In the genomic region with DNA sequence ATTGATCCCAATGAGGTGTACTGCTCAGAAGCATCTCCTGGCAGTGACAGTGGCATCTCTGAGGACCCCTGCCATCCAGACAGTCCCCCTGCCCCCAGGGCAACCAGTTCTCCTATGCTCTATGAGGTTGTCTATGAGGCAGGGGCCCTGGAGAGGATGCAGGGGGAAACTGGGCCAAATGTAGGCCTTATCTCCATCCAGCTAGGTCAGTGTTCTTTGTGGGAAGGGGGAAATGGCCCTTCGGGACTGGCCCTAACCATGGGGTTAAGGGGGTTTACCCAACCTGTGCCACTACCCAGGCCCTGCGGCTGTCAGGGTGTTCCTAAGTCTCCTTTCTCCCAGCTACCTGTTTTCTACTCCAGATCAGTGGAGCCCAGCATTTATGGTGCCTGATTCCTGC, we compare ENCODE assay signal across 11 cellular contexts. TPM values are rescaled to one million over a fixed set of nuclear protein-coding genes. Genes with fewer than 3 reads are reported as not detected.
A peak's percentile ranks its signal among the peaks of the same experiment; 100 is the strongest.
DNase-seq lines count a peak whose midpoint lies in the region; TF ChIP-seq lines count a peak whose summit lies in the region.
"Had no signal": no experiment of that assay in that cellular context is flagged by ENCODE, and none has a peak within 500 bp of the region (broad histone marks: within the 10 kb centered on the region; RNA-seq: fewer than 3 reads in every experiment).

No MANE protein-coding gene starts in this region.

- no peak for TF ChIP-seq CTCF in VCaP (conservative IDR thresholded peaks at IDR 0.05)
- no peak for TF ChIP-seq CTCF in hepatocyte (IDR thresholded peaks at IDR 0.05; ENCODE audit: poor library complexity)
- TF ChIP-seq CTCF in smooth muscle cell (IDR thresholded peaks at IDR 0.05; ENCODE audit: borderline replicate concordance, insufficient read depth, poor library complexity, severe bottlenecking) = no peak

- no peaks in the 10 kb centered on the region for H3K9me3 Mint-ChIP-seq in activated CD4-positive, alpha-beta T cell treated with anti-CD3 and anti-CD28 coated beads, Interleukin-2, amount 10 ng/mL, durations not matched to agents 24 days and 14 days

- H3K4me3 ChIP-seq in hepatocyte = no peak overlapping the region
- peak overlapping the region; percentile 63 for H3K4me3 ChIP-seq in smooth muscle cell

- H3K4me1 ChIP-seq in hepatocyte (ENCODE audit: insufficient read depth) (peaks cover 12% of the 10 kb centered on the region), smooth muscle cell (ENCODE audit: low read depth) (peaks cover 14% of the 10 kb centered on the region)

- no peak overlapping the region for H2AFZ ChIP-seq in hepatocyte
- no peak overlapping the region for H2AFZ ChIP-seq in smooth muscle cell (ENCODE audit: low read depth)

- H3F3A ChIP-seq in smooth muscle cell (ENCODE audit: low read depth) = peaks cover 8% of the 10 kb centered on the region

- no peaks in the 10 kb centered on the region for H4K20me1 ChIP-seq in hepatocyte (ENCODE audit: insufficient read depth, poor library complexity, severe bottlenecking)
- no peaks in the 10 kb centered on the region for H4K20me1 ChIP-seq in smooth muscle cell (ENCODE audit: low read depth)

- no peaks in the 10 kb centered on the region for H3K27me3 Mint-ChIP-seq in activated CD4-positive, alpha-beta T cell treated with anti-CD3 and anti-CD28 coated beads, Interleukin-2, amount 10 ng/mL, durations not matched to agents 24 days and 14 days

- DNase-seq in activated CD4-positive, alpha-beta T cell treated with anti-CD3 and anti-CD28 coated beads, Interleukin-2, amount 10 ng/mL, durations not matched to agents 24 days and 14 days = no peak
- no peak for DNase-seq in activated CD4-positive, alpha-beta T cell treated with anti-CD3 and anti-CD28 coated beads for 48 hours
- no peak for DNase-seq in hepatocyte (ENCODE audit: low spot score)
- DNase-seq in smooth muscle cell (lab: John Stamatoyannopoulos, UW; ENCODE audit: unreplicated experiment) = no peak
- no peak for DNase-seq in pons (ENCODE audit: low spot score)
- no peak for DNase-seq in stimulated activated CD4-positive, alpha-beta T cell treated with anti-CD3 and anti-CD28 coated beads, Interleukin-2, amount 100 ng/mL, for 24 hours
- DNase-seq in activated CD8-positive, alpha-beta memory T cell treated with anti-CD3 and anti-CD28 coated beads, Interleukin-2, amount 50 U/mL, for 4 hours = no peak
- DNase-seq: central memory CD4-positive, alpha-beta T cell; NCI-H1105; NCI-H774 had no signal

- no peaks in the 10 kb centered on the region for H3K27me3 ChIP-seq in hepatocyte
- no peaks in the 10 kb centered on the region for H3K27me3 ChIP-seq in smooth muscle cell (ENCODE audit: low read depth)

- no peaks in the 10 kb centered on the region for H3K9me2 ChIP-seq in hepatocyte (replicated peaks; ENCODE audit: insufficient read depth)

- H3K9ac ChIP-seq in smooth muscle cell (ENCODE audit: low read depth) = no peak overlapping the region

- H3K79me2 ChIP-seq in hepatocyte = peaks cover 21% of the 10 kb centered on the region
- H3K79me2 ChIP-seq in smooth muscle cell (ENCODE audit: low read depth) = peaks cover 13% of the 10 kb centered on the region

- peaks cover 28% of the 10 kb centered on the region for H3K36me3 Mint-ChIP-seq in activated CD4-positive, alpha-beta T cell treated with anti-CD3 and anti-CD28 coated beads, Interleukin-2, amount 10 ng/mL, durations not matched to agents 24 days and 14 days (ENCODE audit: low read depth)

- H3K4me2 ChIP-seq in hepatocyte (peak overlapping the region; percentile 86), smooth muscle cell (peak overlapping the region; percentile 87)

- H3K36me3 ChIP-seq in hepatocyte (replicated peaks; ENCODE audit: insufficient read depth, low read depth) (no peaks in the 10 kb centered on the region), smooth muscle cell (ENCODE audit: low read depth) (no peaks in the 10 kb centered on the region)

- peaks cover 48% of the 10 kb centered on the region for H3K4me1 Mint-ChIP-seq in activated CD4-positive, alpha-beta T cell treated with anti-CD3 and anti-CD28 coated beads, Interleukin-2, amount 10 ng/mL, durations not matched to agents 24 days and 14 days

- intact Hi-C loops in activated CD4-positive, alpha-beta T cell treated with anti-CD3 and anti-CD28 coated beads, Interleukin-2, amount 10 ng/mL, durations not matched to agents 24 days and 14 days (cut with micrococcal nuclease) = loop anchor here (10.0 kb wide), 1 partner anchor 434 kb away; a partner anchor contains a TSS

- H3K27ac Mint-ChIP-seq in activated CD4-positive, alpha-beta T cell treated with anti-CD3 and anti-CD28 coated beads, Interleukin-2, amount 10 ng/mL, durations not matched to agents 24 days and 14 days = peak overlapping the region; percentile 60

- H3K4me3 Mint-ChIP-seq in activated CD4-positive, alpha-beta T cell treated with anti-CD3 and anti-CD28 coated beads, Interleukin-2, amount 10 ng/mL, durations not matched to agents 24 days and 14 days = peak overlapping the region; percentile 92

- 95% methylated on average over 2 of the region's 2 CpGs for WGBS in hepatocyte (ENCODE audit: low lambda C conversion rate, missing lambda C conversion rate)
- WGBS in smooth muscle cell (ENCODE audit: low lambda C conversion rate) = 95% methylated on average over 2 of the region's 2 CpGs

- no peaks in the 10 kb centered on the region for H3K9me3 ChIP-seq in hepatocyte (ENCODE audit: low read depth)
- H3K9me3 ChIP-seq in smooth muscle cell (replicated peaks; ENCODE audit: low read depth) = no peaks in the 10 kb centered on the region

- peak overlapping the region; percentile 99 for H3K27ac ChIP-seq in VCaP
- H3K27ac ChIP-seq in hepatocyte = peak overlapping the region; percentile 77
- no peak overlapping the region for H3K27ac ChIP-seq in smooth muscle cell (ENCODE audit: low read depth)

RNA-seq across cellular contexts. Expression of a gene that starts 1.3 kb away (rescaled TPM):
- 8.3 and 9.7 TPM in 2 replicates for total RNA-seq in activated CD4-positive, alpha-beta T cell treated with anti-CD3 and anti-CD28 coated beads, Interleukin-2, amount 10 ng/mL, durations not matched to agents 24 days and 14 days
- total RNA-seq in hepatocyte (10.9 and 15.1 TPM in 2 replicates), smooth muscle cell (13.0 and 14.9 TPM in 2 replicates)
- polyA plus RNA-seq in hepatocyte (8.6 and 16.6 TPM in 2 replicates), smooth muscle cell (9.0 and 13.2 TPM in 2 replicates)

RNA-seq across cellular contexts. Expression of a gene that starts 5.6 kb away (rescaled TPM):
- 71.6 and 78.2 TPM in 2 replicates for total RNA-seq in activated CD4-positive, alpha-beta T cell treated with anti-CD3 and anti-CD28 coated beads, Interleukin-2, amount 10 ng/mL, durations not matched to agents 24 days and 14 days
- total RNA-seq in hepatocyte (141 and 158 TPM in 2 replicates), smooth muscle cell (78.8 and 104 TPM in 2 replicates)
- polyA plus RNA-seq in hepatocyte (163 and 174 TPM in 2 replicates), smooth muscle cell (128 and 143 TPM in 2 replicates)

RNA-seq across cellular contexts. Expression of a gene that starts 8.5 kb away (rescaled TPM):
- 195 and 200 TPM in 2 replicates for total RNA-seq in activated CD4-positive, alpha-beta T cell treated with anti-CD3 and anti-CD28 coated beads, Interleukin-2, amount 10 ng/mL, durations not matched to agents 24 days and 14 days
- total RNA-seq in hepatocyte = 213 and 240 TPM in 2 replicates
- polyA plus RNA-seq in hepatocyte = 215 and 217 TPM in 2 replicates
- 139 and 150 TPM in 2 replicates for total RNA-seq in smooth muscle cell
- 157 TPM in 2 replicates for polyA plus RNA-seq in smooth muscle cell

RNA-seq across cellular contexts. Expression of a gene that starts 10.6 kb away (rescaled TPM):
- total RNA-seq in activated CD4-positive, alpha-beta T cell treated with anti-CD3 and anti-CD28 coated beads, Interleukin-2, amount 10 ng/mL, durations not matched to agents 24 days and 14 days = 72.4 and 76.8 TPM in 2 replicates
- total RNA-seq in hepatocyte (7.6 and 10.5 TPM in 2 replicates), smooth muscle cell (9.9 and 13.0 TPM in 2 replicates)
- polyA plus RNA-seq in hepatocyte (27.1 and 28.0 TPM in 2 replicates), smooth muscle cell (24.6 and 37.7 TPM in 2 replicates)

RNA-seq across cellular contexts. Expression of a gene that starts 17.2 kb away (rescaled TPM):
- total RNA-seq in activated CD4-positive, alpha-beta T cell treated with anti-CD3 and anti-CD28 coated beads, Interleukin-2, amount 10 ng/mL, durations not matched to agents 24 days and 14 days = 6.5 and 6.7 TPM in 2 replicates
- 25.9 and 39.6 TPM in 2 replicates for total RNA-seq in hepatocyte
- polyA plus RNA-seq in hepatocyte = 98.7 and 125 TPM in 2 replicates
- 41.4 and 48.3 TPM in 2 replicates for total RNA-seq in smooth muscle cell
- polyA plus RNA-seq in smooth muscle cell = 131 and 144 TPM in 2 replicates
